Comparison of ENCODE assay signal across 34 cellular contexts in genomic region chr16:84860383-84860782, GRCh38.
"Had no signal": no experiment of that assay in that cellular context is flagged by ENCODE, and none has a peak within 500 bp of the region (broad histone marks: within the 10 kb centered on the region; RNA-seq: fewer than 3 reads in every experiment).

No MANE protein-coding gene starts in this region.

- DNase-seq: Karpas-422, Kasumi-1, MG63, MM.1S, MV-4-11, NCI-H1048, NCI-H1092, NCI-H1092 treated with DMSO at 0.1 percent for 48 hours, NCI-H1105, NCI-H1105 treated with DMSO at 0.1 percent for 48 hours, NCI-H1417, NCI-H1417 treated with DMSO at 0.1 percent for 48 hours, NCI-H1436, NCI-H1436 treated with DMSO at 0.1 percent for 48 hours, NCI-H146, NCI-H1694, NCI-H1694 treated with DMSO at 0.1 percent for 48 hours, NCI-H187, NCI-H187 treated with DMSO at 0.1 percent for 48 hours, NCI-H1930, NCI-H2029, NCI-H2029 treated with DMSO at 0.1 percent for 48 hours, NCI-H2081, NCI-H2081 treated with DMSO at 0.1 percent for 48 hours, NCI-H2107, NCI-H2171, NCI-H2171 treated with DMSO at 0.1 percent for 48 hours, NCI-H2227 treated with DMSO at 0.1 percent for 48 hours, NCI-H226, NCI-H345, NCI-H446, NCI-H446 treated with DMSO at 0.1 percent for 48 hours, NCI-H510A, NCI-H510A treated with DMSO at 0.1 percent for 48 hours had no signal

- H3K9me3 ChIP-seq: MG63 had no signal

- H3K36me3 ChIP-seq: MG63 had no signal

- H3K27me3 ChIP-seq: MG63 had no signal

- H3K4me3 ChIP-seq: MG63 had no signal
